5 cellular contexts compared by ENCODE assay signal in the genomic region with DNA sequence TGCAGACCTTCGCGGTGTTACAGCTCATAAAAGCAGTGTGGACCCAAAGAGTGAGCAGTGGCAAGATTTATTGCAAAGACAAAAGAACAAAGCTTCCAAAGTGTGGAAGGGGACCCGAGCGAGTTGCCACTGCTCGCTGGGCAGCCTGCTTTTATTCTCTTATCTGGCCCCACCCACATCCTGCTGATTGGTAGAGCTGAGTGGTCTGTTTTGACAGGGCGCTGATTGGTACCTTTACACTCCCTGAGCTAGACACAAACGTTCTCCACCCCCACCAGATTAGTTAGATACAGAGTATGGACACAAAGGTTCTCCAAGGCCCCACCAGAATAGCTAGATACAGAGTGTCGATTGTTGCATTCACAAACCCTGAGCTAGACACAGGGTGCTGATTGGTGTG.
DNase-seq lines count a peak whose midpoint lies in the region; ATAC-seq, FAIRE-seq and TF ChIP-seq lines count a peak whose summit lies in the region.
"Not testable (repeated sequence)": the region's sequence is repeated elsewhere in the genome, so short reads cannot be mapped to it uniquely, and the experiment has no call there.

No MANE protein-coding gene starts in this region.

- H3K9me1 ChIP-seq in K562 (ENCODE audit: control insufficient read depth, insufficient read depth, low read length) = not testable (repeated sequence)

- H3K4me3 ChIP-seq in SK-N-SH (ENCODE audit: low read depth in 2 of 2, low read length in 1 of 2) (peak overlapping the region in 1 of 2 experiments; percentile 62; a peak in 2 of 4 replicates), testis (peak overlapping the region; percentile 37 to 57)
- not testable (repeated sequence) for H3K4me3 ChIP-seq in K562

- not testable (repeated sequence) for H3K36me3 Mint-ChIP-seq in nephron progenitor cell (ENCODE audit: low read depth)

- peak overlapping the region; percentile 62 for H3K9ac ChIP-seq in SK-N-SH
- not testable (repeated sequence) for H3K9ac ChIP-seq in K562 (ENCODE audit: insufficient read depth in 1 of 2, low read depth in 2 of 2, low read length in 2 of 2)

- TF ChIP-seq CTCF in SK-N-SH (IDR thresholded peaks at IDR 0.05); K562 (IDR thresholded peaks at IDR 0.05 in 2 of 3, conservative IDR thresholded peaks at IDR 0.05 in 1 of 3; ENCODE audit: insufficient read depth in 2 of 3, low read depth in 1 of 3, low read length in 3 of 3); nephron progenitor cell (IDR thresholded peaks at IDR 0.05); testis (IDR thresholded peaks at IDR 0.05): not testable (repeated sequence)

- not testable (repeated sequence) for H3K9me3 ChIP-seq in SK-N-SH; K562 (replicated peaks; ENCODE audit: control insufficient read depth, insufficient read depth, low read depth, low read length); testis

- not testable (repeated sequence) for TF ChIP-seq EP300 in SK-N-SH (IDR thresholded peaks at IDR 0.05; ENCODE audit: borderline replicate concordance in 1 of 2, low read depth in 1 of 2, low read length in 1 of 2); K562 (IDR thresholded peaks at IDR 0.05; ENCODE audit: low read length)

- not testable (repeated sequence) for ATAC-seq in K562

- TF ChIP-seq POLR2A in K562 (conservative IDR thresholded peaks at IDR 0.05) = 0 out of 2 replicates have a peak, but pooled peaks have one; percentile 47
- not testable (repeated sequence) for TF ChIP-seq POLR2A in testis (IDR thresholded peaks at IDR 0.05)

- 72% methylated on average over 8 of the region's 8 CpGs for WGBS in SK-N-SH (ENCODE audit: low lambda C conversion rate)
- WGBS in K562 (ENCODE audit: insufficient coverage, low coverage, missing lambda C conversion rate) = 5% methylated on average over 8 of the region's 8 CpGs
- WGBS in testis, 2 donors = 58 to 59% methylated on average over 6 to 8 of the region's 8 CpGs

- peak overlapping the region; percentile 83; the same call in 1 of the 2 replicates for H2AFZ ChIP-seq in SK-N-SH (ENCODE audit: low read depth)
- H2AFZ ChIP-seq in K562 (ENCODE audit: low read depth, low read length) = peak overlapping the region; percentile 59; the same call in 1 of the 2 replicates

- not testable (repeated sequence) for H3K9me3 Mint-ChIP-seq in nephron progenitor cell

- H3K9me2 ChIP-seq in SK-N-SH = not testable (repeated sequence)

- not testable (repeated sequence) for H3K27ac ChIP-seq in SK-N-SH (ENCODE audit: low read depth in 2 of 2, low read length in 1 of 2); K562 (ENCODE audit: extremely low read depth, low read depth, low read length); testis

- not testable (repeated sequence) for FAIRE-seq in K562 (lab: Jason Lieb, UNC)

- not testable (repeated sequence) for BruUV-seq in K562 (replicated peaks; lab: Mats Ljungman, UMichigan)

- in situ Hi-C loops in K562 (cut with MboI) = not testable (repeated sequence)

- peak; percentile 6 for DNase-seq in ELF-1 (ENCODE audit: low read depth, low spot score)
- not testable (repeated sequence) for DNase-seq in SK-N-SH, nephron progenitor cell
- peak in 1 of 4 experiments; percentile 11 for DNase-seq in K562 (ENCODE audit: extremely low read depth in 1 of 4, low spot score in 3 of 4)
- peak; percentile 32 for DNase-seq in testis

- CTCF ChIA-PET in SK-N-SH (lab: Yijun Ruan, JAX) = interaction anchor here (1.0 to 1.9 kb wide), 3 partner anchors 10 to 155 kb away, joined by 4 to 6 read pairs (median 5); no protein-coding TSS in a partner anchor
- CTCF ChIA-PET in K562 (lab: Yijun Ruan, JAX; ENCODE audit: low intra/inter-chr PET ratio) = not testable (repeated sequence)

- not testable (repeated sequence) for H3K4me1 Mint-ChIP-seq in nephron progenitor cell

- H3K27ac Mint-ChIP-seq in nephron progenitor cell = peak overlapping the region; percentile 51

- H3F3A ChIP-seq in SK-N-SH (replicated peaks; ENCODE audit: insufficient read depth) = peaks cover 11% of the 10 kb centered on the region

- peak overlapping the region; percentile 83 for H3K4me2 ChIP-seq in SK-N-SH
- H3K4me2 ChIP-seq in K562 (ENCODE audit: insufficient read depth, low read length) = not testable (repeated sequence)

- intact Hi-C loops in K562 (cut with micrococcal nuclease); testis (cut with DNase I; ENCODE audit: low total_unique reads): not testable (repeated sequence)

- H3K79me2 ChIP-seq in SK-N-SH (ENCODE audit: insufficient read depth); K562 (ENCODE audit: control insufficient read depth, insufficient read depth, low read length): not testable (repeated sequence)

- H3K27me3 Mint-ChIP-seq in nephron progenitor cell (ENCODE audit: low read depth, poor library complexity) = not testable (repeated sequence)

- POLR2A ChIA-PET in SK-N-SH (lab: Yijun Ruan, JAX) = not testable (repeated sequence)
- POLR2A ChIA-PET in K562 (lab: Yijun Ruan, JAX) = interaction anchor here (0.7 kb wide), 1 partner anchor 9 kb away, joined by 3 read pairs; no protein-coding TSS in a partner anchor

- TF ChIP-seq RAD21 in SK-N-SH (IDR thresholded peaks at IDR 0.05; ENCODE audit: low read length); K562 (CRISPR knock-in tag; conservative IDR thresholded peaks at IDR 0.05 in 1 of 2, IDR thresholded peaks at IDR 0.05 in 1 of 2): not testable (repeated sequence)

- H3K27me3 ChIP-seq in SK-N-SH (ENCODE audit: insufficient read depth); K562 (ENCODE audit: control insufficient read depth in 2 of 2, insufficient read depth in 2 of 2, low read length in 2 of 2); testis: not testable (repeated sequence)

- H3K36me3 ChIP-seq in SK-N-SH (replicated peaks in 1 of 2; ENCODE audit: control insufficient read depth in 1 of 2, insufficient read depth in 2 of 2, low read length in 1 of 2); K562 (ENCODE audit: control insufficient read depth, insufficient read depth, low read length); testis (ENCODE audit: low read depth, missing control alignments): not testable (repeated sequence)

- not testable (repeated sequence) for H3K4me1 ChIP-seq in SK-N-SH (ENCODE audit: control insufficient read depth in 1 of 2, insufficient read depth in 2 of 2, low read depth in 1 of 2, low read length in 1 of 2); K562 (replicated peaks in 1 of 2; ENCODE audit: control insufficient read depth in 2 of 2, insufficient read depth in 2 of 2, low read length in 2 of 2); testis

- H4K20me1 ChIP-seq in SK-N-SH (ENCODE audit: insufficient read depth); K562 (replicated peaks; ENCODE audit: control insufficient read depth, insufficient read depth, low read length): not testable (repeated sequence)

- H3K4me3 Mint-ChIP-seq in nephron progenitor cell = not testable (repeated sequence)

TF ChIP-seq in K562, 482 proteins besides CTCF, POLR2A, EP300 and RAD21:
- TF ChIP-seq POLR2H (tag; IDR thresholded peaks at IDR 0.05; ENCODE audit: low read depth) (0 out of 2 replicates have a peak, but pooled peaks have one; percentile 28), SREBF1 (IDR thresholded peaks at IDR 0.05; ENCODE audit: borderline replicate concordance, low read depth, low read length) (peak; percentile 76; the same call in 1 of the 2 replicates), NFYB (IDR thresholded peaks at IDR 0.05; ENCODE audit: extremely low read depth, insufficient read length) (peak; percentile 63), MTA3 (IDR thresholded peaks at IDR 0.05; ENCODE audit: borderline replicate concordance) (0 out of 2 replicates have a peak, but pooled peaks have one; percentile 38)
